In the genomic region with DNA sequence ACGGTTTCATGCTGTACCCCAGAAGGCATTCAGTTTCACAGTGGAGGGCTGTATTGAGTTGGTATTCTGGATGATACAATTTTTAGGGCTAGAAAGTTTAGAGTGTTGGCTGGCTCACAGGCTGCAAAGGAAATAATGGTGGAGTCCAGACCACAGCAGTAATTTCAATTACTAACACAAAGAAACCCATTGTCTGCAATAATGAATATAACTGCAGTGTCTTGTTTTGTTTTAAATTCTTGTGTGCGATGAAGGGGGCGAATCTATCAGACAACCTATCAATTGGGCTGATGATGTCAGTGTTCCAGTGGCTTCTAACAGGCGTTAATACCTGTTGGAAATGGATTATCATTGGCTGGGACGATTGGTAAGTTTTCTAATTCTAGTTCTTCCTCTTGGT, we compare ENCODE assay signal across 7 cellular contexts. TPM values are rescaled to one million over a fixed set of nuclear protein-coding genes. Genes with fewer than 3 reads are reported as not detected.
A peak's percentile ranks its signal among the peaks of the same experiment; 100 is the strongest.
DNase-seq lines count a peak whose midpoint lies in the region; ATAC-seq and TF ChIP-seq lines count a peak whose summit lies in the region.

No MANE protein-coding gene starts in this region.

- H3K4me3 Mint-ChIP-seq in activated B cell treated with CpG ODN at 0.5 μM for 24 hours = peak overlapping the region; percentile 92

- H3K4me3 ChIP-seq in HFF-Myc (replicated peaks; ENCODE audit: low read depth, low read length) = peak overlapping the region; percentile 88
- peak overlapping the region; percentile 86 to 97 (median 91) for H3K4me3 ChIP-seq in skeletal muscle tissue (ENCODE audit: low read length in 3 of 3)

- H3K27ac Mint-ChIP-seq in activated B cell treated with CpG ODN at 0.5 μM for 24 hours = no peak overlapping the region

- DNase-seq in HFF-Myc (ENCODE audit: extremely low read depth, low read depth) (no peak), activated B cell treated with CpG ODN at 0.5 μM for 24 hours (no peak), globus pallidus (ENCODE audit: low spot score) (peak; percentile 36), C1 segment of cervical spinal cord (lab: John Stamatoyannopoulos, UW) (no peak), NCI-H2081 (lab: John Stamatoyannopoulos, UW) (no peak), GM03348 (ENCODE audit: low spot score) (no peak)

- intact Hi-C loops in activated B cell treated with CpG ODN at 0.5 μM for 24 hours (cut with micrococcal nuclease) = loop anchor here (5.0 to 10.0 kb wide), 2 partner anchors 235 to 643 kb away; partner anchors contain the start of gene ITGB3

- H3K4me1 Mint-ChIP-seq in activated B cell treated with CpG ODN at 0.5 μM for 24 hours = peaks cover 45% of the 10 kb centered on the region

- H3K27me3 ChIP-seq in skeletal muscle tissue (ENCODE audit: control insufficient read depth in 3 of 3, insufficient read depth in 3 of 3, low read length in 3 of 3) = no peaks in the 10 kb centered on the region

- H3K36me3 Mint-ChIP-seq in activated B cell treated with CpG ODN at 0.5 μM for 24 hours (ENCODE audit: low read depth) = peaks cover 43% of the 10 kb centered on the region

- H3K9me3 Mint-ChIP-seq in activated B cell treated with CpG ODN at 0.5 μM for 24 hours = no peaks in the 10 kb centered on the region

- CTCF ChIA-PET in activated B cell treated with CpG ODN at 0.5 μM for 24 hours (lab: Charles Lee) = interaction anchor here (0.7 kb wide), 1 partner anchor 73 kb away, joined by 3 read pairs; the partner anchor contains the start of gene CDK5RAP3

- no peak for ATAC-seq in activated B cell treated with CpG ODN at 0.5 μM for 24 hours (ENCODE audit: low read depth)

- H3K27me3 Mint-ChIP-seq in activated B cell treated with CpG ODN at 0.5 μM for 24 hours = no peaks in the 10 kb centered on the region

- POLR2A ChIA-PET in activated B cell treated with CpG ODN at 0.5 μM for 24 hours (lab: Charles Lee) = interaction anchor here (2.9 kb wide), 1 partner anchor 73 kb away, joined by 51 read pairs; the partner anchor contains the start of gene CDK5RAP3

- peaks cover 0 to 6% (median 0%) of the 10 kb centered on the region in 3 donors for H3K36me3 ChIP-seq in skeletal muscle tissue (ENCODE audit: control insufficient read depth in 3 of 3, insufficient read depth in 3 of 3, low read length in 3 of 3)

- peak overlapping the region; percentile 98 to 99 (median 99) for H3K9ac ChIP-seq in skeletal muscle tissue (ENCODE audit: low read depth in 1 of 3, low read length in 3 of 3)

- peak overlapping the region; percentile 98 for H3K27ac ChIP-seq in skeletal muscle tissue (ENCODE audit: low read depth, low read length)

- H3K4me1 ChIP-seq in skeletal muscle tissue (ENCODE audit: control insufficient read depth in 3 of 3, insufficient read depth in 3 of 3, low read length in 3 of 3) = peaks cover 38 to 72% (median 54%) of the 10 kb centered on the region in 3 donors

- no peaks in the 10 kb centered on the region for H3K9me3 ChIP-seq in skeletal muscle tissue (ENCODE audit: control insufficient read depth in 3 of 3, low read length in 3 of 3)

- no peak for TF ChIP-seq CTCF in HFF-Myc (IDR thresholded peaks at IDR 0.05; ENCODE audit: low read depth, low read length, missing control alignments)
- TF ChIP-seq CTCF in activated B cell treated with CpG ODN at 0.5 μM for 24 hours (IDR thresholded peaks at IDR 0.05) = no peak

RNA-seq across cellular contexts. Expression of gene SP2, which starts 1.5 kb away (rescaled TPM):
- total RNA-seq in activated B cell treated with CpG ODN at 0.5 μM for 24 hours = 26.5 and 28.5 TPM in 2 replicates
- total RNA-seq in skeletal muscle tissue = 0.52 TPM

RNA-seq across cellular contexts. Expression of gene PNPO, which starts 43.8 kb away (rescaled TPM):
- total RNA-seq in activated B cell treated with CpG ODN at 0.5 μM for 24 hours = 25.1 and 26.5 TPM in 2 replicates
- total RNA-seq in skeletal muscle tissue = 12.0 TPM

RNA-seq across cellular contexts. Expression of gene SP6, which starts 46.6 kb away (rescaled TPM):
- total RNA-seq in activated B cell treated with CpG ODN at 0.5 μM for 24 hours = 0.09 TPM in 1 of 2 replicates, not detected in the other
- total RNA-seq in skeletal muscle tissue = under 0.01 TPM

RNA-seq across cellular contexts. Expression of gene SCRN2, which starts 56.5 kb away (rescaled TPM):
- total RNA-seq in activated B cell treated with CpG ODN at 0.5 μM for 24 hours (32.1 and 36.3 TPM in 2 replicates), skeletal muscle tissue (29.2 TPM)

Comparison
In these comparisons a context has a peak if more than half of its experiments do, and no peak if none do; other contexts are left out.
1. RNA of gene SP2, which starts 1.5 kb away (total RNA-seq): 26.5 to 28.5 TPM in activated B cell treated with CpG ODN at 0.5 μM for 24 hours; 0.52 TPM in skeletal muscle tissue (single experiment); every median in the first group is over 10 times any median in the second.